ENCODE assay signal across 10 cellular contexts in the genomic region with DNA sequence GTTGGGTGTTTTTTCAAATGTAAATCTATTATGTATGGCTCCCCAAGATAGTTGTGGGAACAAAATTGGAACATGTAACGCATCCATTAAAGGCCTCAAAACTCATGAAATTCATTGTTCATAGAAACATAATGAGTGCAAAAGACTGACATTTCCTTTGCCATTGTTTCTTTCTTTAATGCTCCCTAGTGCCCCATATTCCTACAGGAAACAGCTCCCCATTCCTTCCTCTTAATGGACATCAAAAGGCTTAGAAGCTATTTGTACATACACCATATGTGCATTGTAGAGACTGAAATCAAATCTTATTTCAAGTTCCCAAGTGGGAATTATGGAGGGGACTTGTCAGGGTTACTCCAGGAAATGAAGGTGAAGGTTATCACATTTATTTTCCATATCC.
"Had no signal": no experiment of that assay in that cellular context is flagged by ENCODE, and none has a peak within 500 bp of the region (broad histone marks: within the 10 kb centered on the region; RNA-seq: fewer than 3 reads in every experiment).

No MANE protein-coding gene starts in this region.

- FAIRE-seq: HTR-8/SVneo, K562 had no signal

- H3K4me1 ChIP-seq: HAP-1 had no signal

- H3K27ac ChIP-seq: GM23248 had no signal

- H3K4me3 ChIP-seq: GM23248, HAP-1, K562 had no signal

- ATAC-seq: HCT116, K562 had no signal

- DNase-seq: GM23248, GOT3, H7, HFFc6, IMR-90, KG1 had no signal

- H3K9ac ChIP-seq: GM23248 had no signal

- H3K36me3 ChIP-seq: HAP-1 had no signal

- H2AFZ ChIP-seq: GM23248 had no signal
